27 cellular contexts compared by ENCODE assay signal in the genomic region with DNA sequence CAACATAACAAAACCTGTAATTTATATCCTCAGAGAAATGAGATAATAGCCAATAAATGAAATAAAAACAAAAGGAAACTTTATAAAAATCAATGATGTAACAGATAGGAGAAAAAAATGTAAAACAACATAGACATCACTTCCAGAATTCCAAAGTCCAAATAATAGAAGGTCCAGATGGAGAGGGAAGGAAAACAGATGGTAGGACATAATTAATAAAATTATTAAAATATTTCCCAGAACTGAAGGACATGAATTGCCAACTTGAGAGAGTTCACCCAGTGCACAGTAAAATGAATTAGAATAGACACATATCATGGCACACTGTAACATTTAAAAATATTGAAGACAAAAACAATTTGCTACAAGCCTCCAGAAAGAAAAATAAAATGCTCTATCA.
"Had no signal": no experiment of that assay in that cellular context is flagged by ENCODE, and none has a peak within 500 bp of the region (broad histone marks: within the 10 kb centered on the region; RNA-seq: fewer than 3 reads in every experiment).

No MANE protein-coding gene starts in this region.

- H3K4me1 ChIP-seq: esophagus squamous epithelium, gastroesophageal sphincter, right lobe of liver, transverse colon had no signal

- H3K27ac ChIP-seq: cardiac muscle cell, esophagus squamous epithelium, gastroesophageal sphincter, right lobe of liver, skin epidermis, transverse colon, VCaP had no signal

- H3K4me3 ChIP-seq: cardiac muscle cell, esophagus squamous epithelium, gastroesophageal sphincter, mucosa of descending colon, right lobe of liver, skin epidermis, transverse colon had no signal

- DNase-seq: activated CD4-positive, alpha-beta memory T cell treated with anti-CD3 and anti-CD28 coated beads, Interleukin-2, amount 10 ng/mL, durations not matched to agents 7 days and 5 days; activated CD4-positive, alpha-beta T cell treated with anti-CD3 and anti-CD28 coated beads, Interleukin-2, amount 10 ng/mL, durations not matched to agents 24 days and 14 days; activated effector memory CD4-positive, alpha-beta T cell treated with anti-CD3 and anti-CD28 coated beads, Interleukin-2, amount 50 U/mL, for 16 hours; activated naive CD4-positive, alpha-beta T cell treated with anti-CD3 and anti-CD28 coated beads, Interleukin-2, amount 10 ng/mL, durations not matched to agents 7 days and 5 days; activated T-cell treated with anti-CD3 and anti-CD28 coated beads for 4 hours; amygdala; effector memory CD4-positive, alpha-beta T cell; esophagus squamous epithelium; head of caudate nucleus; hypothalamus; left cardiac atrium; mucosa of descending colon; nephron progenitor cell; nucleus accumbens; posterior cingulate gyrus; right lobe of liver; stimulated activated CD4-positive, alpha-beta T cell treated with anti-CD3 and anti-CD28 coated beads, Interleukin-15, amount 100 ng/mL, for 24 hours; stimulated activated CD8-positive, alpha-beta memory T cell treated with anti-CD3 and anti-CD28 coated beads, Interleukin-4, amount 100 ng/mL, for 48 hours; stimulated activated naive B cell treated with anti-CD40 and anti-IgM and Interleukin-4, amounts not matched to agents 10 μg/mL and 1 μg/mL and 100 μg/mL, for 72 hours; transverse colon had no signal

- H3K36me3 ChIP-seq: cardiac muscle cell, esophagus squamous epithelium, gastroesophageal sphincter, right lobe of liver, transverse colon had no signal

- ATAC-seq: activated CD4-positive, CD25-positive, alpha-beta regulatory T cell treated with anti-CD3 and anti-CD28 coated beads, Interleukin-2, amount 50 U/mL, for 24 hours; gastroesophageal sphincter; left cardiac atrium; mucosa of descending colon; right lobe of liver; stimulated activated naive B cell treated with anti-CD40 and anti-IgM and Interleukin-4, amounts not matched to agents 10 μg/mL and 1 μg/mL and 100 μg/mL, for 72 hours had no signal

- FAIRE-seq: islet of Langerhans, urothelium cell line had no signal

- H3K27me3 ChIP-seq: cardiac muscle cell, esophagus squamous epithelium, gastroesophageal sphincter, right lobe of liver, transverse colon had no signal

- H3K9me3 ChIP-seq: esophagus squamous epithelium, mucosa of descending colon, right lobe of liver, transverse colon had no signal
